ENCODE assay signal across 13 cellular contexts in genomic region chrX:101693476-101693875, GRCh38. TPM values are rescaled to one million over a fixed set of nuclear protein-coding genes. Genes with fewer than 3 reads are reported as not detected.
A peak's percentile ranks its signal among the peaks of the same experiment; 100 is the strongest.
DNase-seq lines count a peak whose midpoint lies in the region; ATAC-seq lines count a peak whose summit lies in the region.
"Had no signal": no experiment of that assay in that cellular context is flagged by ENCODE, and none has a peak within 500 bp of the region (broad histone marks: within the 10 kb centered on the region; RNA-seq: fewer than 3 reads in every experiment).

No MANE protein-coding gene starts in this region.

- no peak overlapping the region for H3K27ac ChIP-seq in aorta (ENCODE audit: low read depth in 1 of 2, low read length in 2 of 2)
- H3K27ac ChIP-seq: WERI-Rb-1 had no signal

- intact Hi-C loops in aorta (cut with DNase I) (no loop called here), left cardiac atrium (cut with DNase I) (no loop called here)

- DNase-seq in aorta (no peak), HPDE6-E6E7 (ENCODE audit: extremely low spot score) (no peak), left cardiac atrium (no peak)
- DNase-seq in activated naive CD4-positive, alpha-beta T cell (lab: John Stamatoyannopoulos, UW) = no peak
- DNase-seq: activated CD8-positive, alpha-beta memory T cell treated with anti-CD3 and anti-CD28 coated beads, Interleukin-2, amount 50 U/mL, for 48 hours; amygdala; immature natural killer cell; NCI-H1694; WERI-Rb-1 had no signal

- no peaks in the 10 kb centered on the region for H3K9me3 ChIP-seq in aorta (ENCODE audit: control insufficient read depth, low read length)

- H3K27me3 ChIP-seq in aorta (ENCODE audit: control insufficient read depth in 1 of 2, insufficient read depth in 2 of 2, low read length in 1 of 2) = no peaks in the 10 kb centered on the region

- H3K4me1 ChIP-seq in aorta (ENCODE audit: control insufficient read depth in 1 of 2, insufficient read depth in 2 of 2, low read length in 2 of 2) = no peaks in the 10 kb centered on the region

- 82 to 90% methylated on average over 4 of the region's 4 CpGs for WGBS in aorta, 2 donors

- no peak overlapping the region for H3K4me3 ChIP-seq in aorta (ENCODE audit: low read length in 2 of 2)

- H3K36me3 ChIP-seq in aorta (ENCODE audit: control insufficient read depth in 1 of 2, insufficient read depth in 2 of 2, low read length in 1 of 2) = no peaks in the 10 kb centered on the region
- H3K36me3 ChIP-seq: WERI-Rb-1 had no signal

- ATAC-seq in GM18498 (IDR thresholded peaks at IDR 0.05; ENCODE audit: unreplicated experiment) = peak; percentile 91
- peak; percentile 80 for ATAC-seq in GM19467 (IDR thresholded peaks at IDR 0.05; ENCODE audit: unreplicated experiment)
- peak; percentile 87 for ATAC-seq in HG02884 (IDR thresholded peaks at IDR 0.05; ENCODE audit: unreplicated experiment)
- peak; percentile 70 for ATAC-seq in HG03558 (IDR thresholded peaks at IDR 0.05; ENCODE audit: extremely low read depth, unreplicated experiment)
- ATAC-seq in aorta (ENCODE audit: low FRiP score) = no peak
- no peak for ATAC-seq in left cardiac atrium

RNA-seq across cellular contexts. Expression of gene ARMCX2, which starts 33.8 kb away (rescaled TPM):
- 10 to 100 TPM; 36.3 to 65.4 TPM for total RNA-seq in aorta
- 10 to 100 TPM; 10.0 to 42.5 TPM for polyA plus RNA-seq in aorta
- total RNA-seq in left cardiac atrium = 10 to 100 TPM; 35.9 to 37.5 TPM

Comparison
In these comparisons a context has a peak if more than half of its experiments do, and no peak if none do; other contexts are left out.
1. ATAC-seq: peak in GM18498 (single experiment), GM19467 (single experiment), HG02884 (single experiment) and HG03558 (single experiment); none in aorta (single experiment) and left cardiac atrium (0 of 2).